Comparison of ENCODE assay signal across 14 cellular contexts in genomic region chr3:59607628-59608027, GRCh38.
DNase-seq lines count a peak whose midpoint lies in the region; ATAC-seq and TF ChIP-seq lines count a peak whose summit lies in the region.
"Had no signal": no experiment of that assay in that cellular context is flagged by ENCODE, and none has a peak within 500 bp of the region (broad histone marks: within the 10 kb centered on the region; RNA-seq: fewer than 3 reads in every experiment).

No MANE protein-coding gene starts in this region.

- H3K4me1 ChIP-seq in endodermal cell (ENCODE audit: control insufficient read depth, insufficient read depth, low read length) (peaks cover 5% of the 10 kb centered on the region), neuronal stem cell (ENCODE audit: control insufficient read depth in 2 of 2, insufficient read depth in 1 of 2, low read depth in 1 of 2, low read length in 2 of 2) (peaks cover 6 to 8% of the 10 kb centered on the region in 2 donors)
- H3K4me1 ChIP-seq: gastrocnemius medialis had no signal

- no peak overlapping the region for H3K18ac ChIP-seq in neuronal stem cell (ENCODE audit: low read length)

- H3K23ac ChIP-seq in neuronal stem cell (ENCODE audit: low read depth, low read length, poor library complexity), result no peak overlapping the region

- H3K27me3 ChIP-seq in endodermal cell (ENCODE audit: control insufficient read depth, insufficient read depth, low read length, poor library complexity, severe bottlenecking), result no peaks in the 10 kb centered on the region
- no peaks in the 10 kb centered on the region for H3K27me3 ChIP-seq in neuronal stem cell (ENCODE audit: control insufficient read depth in 3 of 3, insufficient read depth in 3 of 3, low read depth in 1 of 3, low read length in 3 of 3)
- H3K27me3 ChIP-seq: gastrocnemius medialis had no signal

- H3K36me3 Mint-ChIP-seq in endodermal cell (ENCODE audit: low read depth), result no peaks in the 10 kb centered on the region

- no peak overlapping the region for H2BK120ac ChIP-seq in neuronal stem cell (ENCODE audit: low read depth, low read length)

- H3K14ac ChIP-seq in neuronal stem cell (ENCODE audit: low read length), result no peak overlapping the region

- H2BK12ac ChIP-seq in neuronal stem cell (ENCODE audit: low read length), result no peak overlapping the region

- H2BK5ac ChIP-seq in neuronal stem cell (ENCODE audit: low read length), result no peak overlapping the region

- TF ChIP-seq CTCF in endodermal cell (conservative IDR thresholded peaks at IDR 0.05), result peak; percentile 36

- H3K79me1 ChIP-seq in neuronal stem cell (ENCODE audit: low read depth, low read length), result no peaks in the 10 kb centered on the region

- H3K9ac ChIP-seq in endodermal cell (ENCODE audit: extremely low read depth, low read length, poor library complexity, severe bottlenecking) (no peak overlapping the region), neuronal stem cell (ENCODE audit: low read depth, low read length, poor library complexity) (no peak overlapping the region)

- peaks cover 5% of the 10 kb centered on the region for H3K9me3 Mint-ChIP-seq in endodermal cell

- no peak overlapping the region for H4K8ac ChIP-seq in neuronal stem cell (ENCODE audit: low read depth, low read length)

- H3K27ac ChIP-seq in endodermal cell (ENCODE audit: low read depth, low read length) (no peak overlapping the region), neuronal stem cell (replicated peaks; ENCODE audit: low read length) (no peak overlapping the region)
- H3K27ac ChIP-seq: gastrocnemius medialis had no signal

- 100% methylated on average over 1 of the region's 1 CpG; no CpG with 5 or more reads in 1 of the 2 experiments for WGBS in endodermal cell (ENCODE audit: insufficient coverage in 1 of 2, insufficient read length in 1 of 2), 2 experiments
- WGBS in neuronal stem cell (ENCODE audit: extremely low coverage in 2 of 2, insufficient read length in 2 of 2, insufficient replicate concordance in 1 of 2), 2 donors, result no CpG with 5 or more reads among the region's 1 CpG

- peaks cover 15% of the 10 kb centered on the region for H3K4me1 Mint-ChIP-seq in endodermal cell

- no peak overlapping the region for H4K91ac ChIP-seq in neuronal stem cell (ENCODE audit: low read depth, low read length, poor library complexity)

- no peaks in the 10 kb centered on the region for H3K36me3 ChIP-seq in endodermal cell (ENCODE audit: control insufficient read depth, insufficient read depth, low read length)
- H3K36me3 ChIP-seq in neuronal stem cell (replicated peaks in 1 of 2; ENCODE audit: control insufficient read depth in 2 of 2, insufficient read depth in 2 of 2, low read length in 2 of 2), result no peaks in the 10 kb centered on the region
- H3K36me3 ChIP-seq: gastrocnemius medialis had no signal

- H2AK5ac ChIP-seq in neuronal stem cell (ENCODE audit: low read depth, low read length), result no peak overlapping the region

- H3K9me3 ChIP-seq in endodermal cell (ENCODE audit: control insufficient read depth, low read length) (no peaks in the 10 kb centered on the region), neuronal stem cell (replicated peaks in 1 of 2; ENCODE audit: control insufficient read depth in 2 of 2, insufficient read depth in 1 of 2, low read depth in 1 of 2, low read length in 2 of 2) (no peaks in the 10 kb centered on the region)
- H3K9me3 ChIP-seq: gastrocnemius medialis had no signal

- peaks cover 2% of the 10 kb centered on the region for H3K27me3 Mint-ChIP-seq in endodermal cell (ENCODE audit: insufficient read depth)

- no peak for ATAC-seq in GM19324 (IDR thresholded peaks at IDR 0.05; ENCODE audit: low FRiP score, unreplicated experiment)
- ATAC-seq: activated CD8-positive, alpha-beta T cell treated with anti-CD3 and anti-CD28 coated beads, Interleukin-2, amount 10 ng/mL, durations not matched to agents 7 days and 5 days had no signal

- DNase-seq in Ammon's horn (ENCODE audit: low spot score) (peak; percentile 32), NCI-H1092 treated with DMSO at 0.1 percent for 48 hours (lab: John Stamatoyannopoulos, UW) (peak; percentile 65), endodermal cell (no peak), medulla oblongata (ENCODE audit: extremely low spot score) (peak; percentile 72), OCI-M2 (lab: John Stamatoyannopoulos, UW; ENCODE audit: unreplicated experiment) (no peak), neuronal stem cell (ENCODE audit: low spot score) (no peak), occipital lobe (lab: John Stamatoyannopoulos, UW) (no peak)
- DNase-seq: activated CD8-positive, alpha-beta T cell treated with anti-CD3 and anti-CD28 coated beads, Interleukin-2, amount 10 ng/mL, durations not matched to agents 7 days and 5 days; GOT3; NCI-H1417 treated with DMSO at 0.1 percent for 48 hours; SHP77 had no signal

- no peak overlapping the region for H2BK15ac ChIP-seq in neuronal stem cell (ENCODE audit: low read length)

- H3K4ac ChIP-seq in neuronal stem cell (ENCODE audit: low read length), result no peak overlapping the region

- H3K4me3 ChIP-seq in endodermal cell (ENCODE audit: low read length) (no peak overlapping the region), neuronal stem cell (ENCODE audit: low read length in 2 of 2) (no peak overlapping the region)
- H3K4me3 ChIP-seq: gastrocnemius medialis, smooth muscle cell had no signal

- no peak overlapping the region for H3K27ac Mint-ChIP-seq in endodermal cell
- H3K27ac Mint-ChIP-seq: activated CD8-positive, alpha-beta T cell treated with anti-CD3 and anti-CD28 coated beads, Interleukin-2, amount 10 ng/mL, durations not matched to agents 7 days and 5 days had no signal

- no peak overlapping the region for H3K4me2 ChIP-seq in neuronal stem cell (ENCODE audit: insufficient read depth, low read length, poor library complexity, severe bottlenecking)
- H3K4me2 ChIP-seq: smooth muscle cell had no signal

- H2AFZ ChIP-seq in neuronal stem cell (ENCODE audit: low read length), result no peak overlapping the region

- no peak overlapping the region for H3K4me3 Mint-ChIP-seq in endodermal cell
- H3K4me3 Mint-ChIP-seq: activated CD8-positive, alpha-beta T cell treated with anti-CD3 and anti-CD28 coated beads, Interleukin-2, amount 10 ng/mL, durations not matched to agents 7 days and 5 days had no signal

Comparison
In these comparisons a context has a peak if more than half of its experiments do, and no peak if none do; other contexts are left out.
1. DNase-seq: peak in Ammon's horn (single experiment), NCI-H1092 treated with DMSO at 0.1 percent for 48 hours (single experiment) and medulla oblongata (single experiment); none in endodermal cell (single experiment), OCI-M2 (single experiment), neuronal stem cell (single experiment) and occipital lobe (single experiment).